In the genomic region with DNA sequence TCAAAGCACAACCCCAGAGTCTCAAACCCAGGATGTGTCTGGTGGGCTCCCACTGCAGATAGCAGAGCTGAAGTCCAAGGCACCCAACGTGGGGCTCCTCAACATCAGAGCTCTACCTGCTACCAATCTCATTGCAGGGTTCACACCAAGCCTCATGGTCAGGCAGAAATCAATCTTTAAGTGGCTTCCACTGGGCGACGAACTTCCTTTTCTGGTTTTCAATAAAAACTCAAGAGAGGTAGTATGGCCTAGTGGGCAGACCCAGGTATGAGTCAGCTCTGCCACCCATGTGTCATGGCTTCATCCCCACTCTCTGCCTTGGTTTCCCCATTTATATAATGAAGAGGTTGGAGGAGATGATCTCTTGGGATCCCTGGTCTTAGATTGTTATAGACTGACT, we compare ENCODE assay signal across 21 cellular contexts. TPM values are rescaled to one million over a fixed set of nuclear protein-coding genes. Genes with fewer than 3 reads are reported as not detected.
DNase-seq lines count a peak whose midpoint lies in the region; ATAC-seq and TF ChIP-seq lines count a peak whose summit lies in the region.
"Had no signal": no experiment of that assay in that cellular context is flagged by ENCODE, and none has a peak within 500 bp of the region (broad histone marks: within the 10 kb centered on the region; RNA-seq: fewer than 3 reads in every experiment).

No MANE protein-coding gene starts in this region.

- H3K4me3 Mint-ChIP-seq in activated T-cell treated with anti-CD3 and anti-CD28 coated beads, Interleukin-2, amount 50 U/mL, for 4 hours, result peak overlapping the region; percentile 40
- H3K4me3 Mint-ChIP-seq in T-cell (peak overlapping the region; percentile 53 to 96 (median 70)), nephron (no peak overlapping the region)
- peak overlapping the region; percentile 70 for H3K4me3 Mint-ChIP-seq in activated naive CD8-positive, alpha-beta T cell treated with anti-CD3 and anti-CD28 coated beads, Interleukin-2, amount 10 ng/mL, durations not matched to agents 7 days and 5 days
- H3K4me3 Mint-ChIP-seq: stimulated activated memory B cell treated with anti-CD40 and anti-IgM and Interleukin-4, amounts not matched to agents 10 μg/mL and 1 μg/mL and 100 μg/mL, for 72 hours had no signal

- POLR2A ChIA-PET in T-cell (lab: Charles Lee), result interaction anchor here (0.5 to 1.2 kb wide), 4 partner anchors 29 to 1623 kb away, joined by 3 to 4 read pairs (median 4); no protein-coding TSS in a partner anchor
- POLR2A ChIA-PET in activated naive CD8-positive, alpha-beta T cell treated with anti-CD3 and anti-CD28 coated beads, Interleukin-2, amount 10 ng/mL, durations not matched to agents 7 days and 5 days (lab: Charles Lee), result interaction anchor here (0.5 to 2.0 kb wide), 11 partner anchors 12 to 996 kb away, joined by 3 to 9 read pairs (median 4); partner anchors contain the start of gene BCL11B

- H3K36me3 Mint-ChIP-seq in activated T-cell treated with anti-CD3 and anti-CD28 coated beads, Interleukin-2, amount 50 U/mL, for 4 hours (ENCODE audit: insufficient read depth), result peaks cover 45% of the 10 kb centered on the region
- H3K36me3 Mint-ChIP-seq in T-cell, result peaks cover 72% of the 10 kb centered on the region
- H3K36me3 Mint-ChIP-seq in activated naive CD8-positive, alpha-beta T cell treated with anti-CD3 and anti-CD28 coated beads, Interleukin-2, amount 10 ng/mL, durations not matched to agents 7 days and 5 days, result peaks cover 53% of the 10 kb centered on the region
- H3K36me3 Mint-ChIP-seq in nephron (ENCODE audit: low read depth), result no peaks in the 10 kb centered on the region
- H3K36me3 Mint-ChIP-seq: stimulated activated memory B cell treated with anti-CD40 and anti-IgM and Interleukin-4, amounts not matched to agents 10 μg/mL and 1 μg/mL and 100 μg/mL, for 72 hours had no signal

- no peak for TF ChIP-seq CTCF in nephron (IDR thresholded peaks at IDR 0.05; ENCODE audit: unreplicated experiment in 3 of 3)

- H3K9me3 Mint-ChIP-seq in activated T-cell treated with anti-CD3 and anti-CD28 coated beads, Interleukin-2, amount 50 U/mL, for 4 hours, result no peaks in the 10 kb centered on the region
- H3K9me3 Mint-ChIP-seq in T-cell (no peaks in the 10 kb centered on the region), nephron (no peaks in the 10 kb centered on the region)
- H3K9me3 Mint-ChIP-seq in activated naive CD8-positive, alpha-beta T cell treated with anti-CD3 and anti-CD28 coated beads, Interleukin-2, amount 10 ng/mL, durations not matched to agents 7 days and 5 days, result no peaks in the 10 kb centered on the region

- peaks cover 96% of the 10 kb centered on the region for H3K4me1 Mint-ChIP-seq in activated T-cell treated with anti-CD3 and anti-CD28 coated beads, Interleukin-2, amount 50 U/mL, for 4 hours (ENCODE audit: low read depth)
- H3K4me1 Mint-ChIP-seq in T-cell, result peaks cover 97 to 98% (median 97%) of the 10 kb centered on the region in 3 donors
- H3K4me1 Mint-ChIP-seq in activated naive CD8-positive, alpha-beta T cell treated with anti-CD3 and anti-CD28 coated beads, Interleukin-2, amount 10 ng/mL, durations not matched to agents 7 days and 5 days, result peaks cover 88% of the 10 kb centered on the region
- H3K4me1 Mint-ChIP-seq in nephron, result peaks cover 44% of the 10 kb centered on the region
- H3K4me1 Mint-ChIP-seq: stimulated activated memory B cell treated with anti-CD40 and anti-IgM and Interleukin-4, amounts not matched to agents 10 μg/mL and 1 μg/mL and 100 μg/mL, for 72 hours had no signal

- CTCF ChIA-PET in T-cell (lab: Charles Lee), result interaction anchor here (0.6 to 2.3 kb wide), 8 partner anchors 8 to 43 kb away, joined by 3 to 22 read pairs (median 3); no protein-coding TSS in a partner anchor

- peak overlapping the region; percentile 98 to 99 for H3K27ac Mint-ChIP-seq in T-cell
- H3K27ac Mint-ChIP-seq in activated naive CD8-positive, alpha-beta T cell treated with anti-CD3 and anti-CD28 coated beads, Interleukin-2, amount 10 ng/mL, durations not matched to agents 7 days and 5 days, result peak overlapping the region; percentile 97
- peak overlapping the region; percentile 38 to 75 (median 46) for H3K27ac Mint-ChIP-seq in nephron
- H3K27ac Mint-ChIP-seq: stimulated activated memory B cell treated with anti-CD40 and anti-IgM and Interleukin-4, amounts not matched to agents 10 μg/mL and 1 μg/mL and 100 μg/mL, for 72 hours had no signal

- ATAC-seq in activated T-cell treated with anti-CD3 and anti-CD28 coated beads, Interleukin-2, amount 50 U/mL, for 4 hours, result no peak
- ATAC-seq in T-cell (replicated peaks in 1 of 4) (no peak), GM18502 (IDR thresholded peaks at IDR 0.05; ENCODE audit: poor library complexity, unreplicated experiment) (no peak), HG02970 (IDR thresholded peaks at IDR 0.05; ENCODE audit: low FRiP score, unreplicated experiment) (no peak)
- ATAC-seq in activated naive CD8-positive, alpha-beta T cell treated with anti-CD3 and anti-CD28 coated beads, Interleukin-2, amount 10 ng/mL, durations not matched to agents 7 days and 5 days (ENCODE audit: low read depth), result peak; percentile 5
- ATAC-seq: sciatic nerve; stimulated activated memory B cell treated with anti-CD40 and anti-IgM and Interleukin-4, amounts not matched to agents 10 μg/mL and 1 μg/mL and 100 μg/mL, for 72 hours had no signal

- no peaks in the 10 kb centered on the region for H3K27me3 Mint-ChIP-seq in activated T-cell treated with anti-CD3 and anti-CD28 coated beads, Interleukin-2, amount 50 U/mL, for 4 hours (ENCODE audit: low read depth)
- H3K27me3 Mint-ChIP-seq in T-cell (no peaks in the 10 kb centered on the region), nephron (ENCODE audit: low read depth) (peaks cover 17% of the 10 kb centered on the region)
- H3K27me3 Mint-ChIP-seq in activated naive CD8-positive, alpha-beta T cell treated with anti-CD3 and anti-CD28 coated beads, Interleukin-2, amount 10 ng/mL, durations not matched to agents 7 days and 5 days, result no peaks in the 10 kb centered on the region
- H3K27me3 Mint-ChIP-seq: stimulated activated memory B cell treated with anti-CD40 and anti-IgM and Interleukin-4, amounts not matched to agents 10 μg/mL and 1 μg/mL and 100 μg/mL, for 72 hours had no signal

- DNase-seq in activated T-cell treated with anti-CD3 and anti-CD28 coated beads, Interleukin-2, amount 50 U/mL, for 4 hours, result no peak
- no peak for DNase-seq in activated T-cell treated with anti-CD3 and anti-CD28 coated beads, Interleukin-2, amount 50 U/mL, for 48 hours
- DNase-seq in T-cell (no peak), NCI-H1105 treated with DMSO at 0.1 percent for 48 hours (lab: John Stamatoyannopoulos, UW) (no peak)
- DNase-seq in activated naive CD8-positive, alpha-beta T cell treated with anti-CD3 and anti-CD28 coated beads, Interleukin-2, amount 10 ng/mL, durations not matched to agents 7 days and 5 days, result no peak
- DNase-seq: ACHN; activated CD4-positive, alpha-beta T cell treated with anti-CD3 and anti-CD28 coated beads, Interleukin-2, amount 50 U/mL, for 1 hour; BE2C; dorsolateral prefrontal cortex; hypothalamus; KG1; MM.1S; NCI-H1436 treated with DMSO at 0.1 percent for 48 hours; stimulated activated CD4-positive, alpha-beta T cell treated with anti-CD3 and anti-CD28 coated beads, Interleukin-4, amount 100 ng/mL, for 24 hours had no signal

RNA-seq across cellular contexts. Expression of gene BCL11B, which starts 47.0 kb away (rescaled TPM):
- 10 to 100 TPM; 54.6 to 64.6 (median 62.4) TPM for total RNA-seq in activated T-cell treated with anti-CD3 and anti-CD28 coated beads, Interleukin-2, amount 50 U/mL, for 4 hours
- 100 to 1,000 TPM; 181 to 240 (median 196) TPM for total RNA-seq in T-cell
- total RNA-seq in activated naive CD8-positive, alpha-beta T cell treated with anti-CD3 and anti-CD28 coated beads, Interleukin-2, amount 10 ng/mL, durations not matched to agents 7 days and 5 days, result 100 to 1,000 TPM in 1 of 2 experiments, 10 to 100 TPM in 1; 99.5 to 104 TPM
- total RNA-seq: NCI-H460, OCI-LY7 had no signal

Comparison
In these comparisons a context has a peak if more than half of its experiments do, and no peak if none do; other contexts are left out.
1. H3K4me3 Mint-ChIP-seq: peak in activated T-cell treated with anti-CD3 and anti-CD28 coated beads, Interleukin-2, amount 50 U/mL, for 4 hours (single experiment), T-cell (3 of 3) and activated naive CD8-positive, alpha-beta T cell treated with anti-CD3 and anti-CD28 coated beads, Interleukin-2, amount 10 ng/mL, durations not matched to agents 7 days and 5 days (single experiment); none in nephron (0 of 3).
2. H3K27ac Mint-ChIP-seq: peak in every context shown above with its lines; median percentile 98 in T-cell; 97 in activated naive CD8-positive, alpha-beta T cell treated with anti-CD3 and anti-CD28 coated beads, Interleukin-2, amount 10 ng/mL, durations not matched to agents 7 days and 5 days; 46 in nephron.